In the genomic region with DNA sequence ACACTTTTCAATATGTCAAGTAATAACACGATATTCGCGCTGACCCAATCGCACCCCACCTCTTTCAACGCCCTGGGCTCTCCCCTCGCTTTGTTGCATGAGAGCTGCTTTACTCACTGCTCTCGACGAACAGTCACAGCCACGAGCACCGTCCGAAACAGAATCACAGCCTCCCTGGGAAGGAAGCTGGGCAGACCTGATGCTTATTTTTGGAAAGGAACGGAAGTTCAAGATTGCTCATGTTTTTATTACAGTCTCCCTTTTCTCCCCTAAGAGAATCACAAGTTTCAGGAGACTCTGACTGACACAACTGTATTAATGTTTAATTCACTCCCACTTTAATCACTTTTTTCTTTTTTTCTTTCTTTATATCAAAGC, we compare ENCODE assay signal across 9 cellular contexts.
DNase-seq lines count a peak whose midpoint lies in the region; ATAC-seq lines count a peak whose summit lies in the region.
"Had no signal": no experiment of that assay in that cellular context is flagged by ENCODE, and none has a peak within 500 bp of the region (broad histone marks: within the 10 kb centered on the region; RNA-seq: fewer than 3 reads in every experiment).

No MANE protein-coding gene starts in this region.

- no peak overlapping the region for H3K4me3 ChIP-seq in mesenchymal stem cell (ENCODE audit: insufficient read depth in 1 of 2, low read depth in 1 of 2, low read length in 2 of 2)

- peak; percentile 49 for DNase-seq in stimulated activated naive CD4-positive, alpha-beta T cell treated with Interleukin-2 at 50 U/mL for 16 hours (lab: John Stamatoyannopoulos, UW)
- DNase-seq in stimulated activated naive CD4-positive, alpha-beta T cell (lab: John Stamatoyannopoulos, UW) = no peak
- peak; percentile 75 for DNase-seq in activated CD8-positive, alpha-beta memory T cell treated with anti-CD3 and anti-CD28 coated beads, Interleukin-2, amount 50 U/mL, for 48 hours
- no peak for DNase-seq in mesenchymal stem cell
- no peak for DNase-seq in NCI-H146 treated with DMSO at 0.1 percent for 48 hours (lab: John Stamatoyannopoulos, UW; ENCODE audit: unreplicated experiment)
- no peak for DNase-seq in NCI-H2107 treated with DMSO at 0.1 percent for 48 hours (lab: John Stamatoyannopoulos, UW; ENCODE audit: unreplicated experiment)
- DNase-seq: DND-41 had no signal

- H3K23ac ChIP-seq in mesenchymal stem cell (ENCODE audit: low read length in 2 of 2) = no peak overlapping the region

- no peak overlapping the region for H2BK12ac ChIP-seq in mesenchymal stem cell (ENCODE audit: low read length in 2 of 2)

- peaks cover 7 to 16% of the 10 kb centered on the region in 2 experiments for H3K36me3 ChIP-seq in mesenchymal stem cell (ENCODE audit: control insufficient read depth in 1 of 2, insufficient read depth in 2 of 2, low read depth in 1 of 2, low read length in 2 of 2)

- ATAC-seq in HG03139 (IDR thresholded peaks at IDR 0.05; ENCODE audit: unreplicated experiment) (peak; percentile 53), GM19397 (IDR thresholded peaks at IDR 0.05; ENCODE audit: unreplicated experiment) (no peak)

- H3K18ac ChIP-seq in mesenchymal stem cell (ENCODE audit: low read depth in 1 of 2, low read length in 2 of 2) = no peak overlapping the region

- peak overlapping the region; percentile 29 for H3K9ac ChIP-seq in mesenchymal stem cell (ENCODE audit: low read length)

- no peak overlapping the region for H2BK15ac ChIP-seq in mesenchymal stem cell (ENCODE audit: low read depth, poor library complexity, severe bottlenecking)

- H3K4me1 ChIP-seq in mesenchymal stem cell (ENCODE audit: control insufficient read depth, insufficient read depth, low read depth, low read length) = peaks cover 25% of the 10 kb centered on the region

- no peak overlapping the region for H4K91ac ChIP-seq in mesenchymal stem cell (ENCODE audit: low read length)

- H3K9me3 ChIP-seq in mesenchymal stem cell (ENCODE audit: control insufficient read depth, low read length) = no peaks in the 10 kb centered on the region

- WGBS in mesenchymal stem cell = 88% methylated on average over 12 of the region's 12 CpGs

- H3K27ac ChIP-seq in mesenchymal stem cell (ENCODE audit: low read length, poor library complexity, severe bottlenecking) = peak overlapping the region; percentile 36

- no peak overlapping the region for H2AFZ ChIP-seq in mesenchymal stem cell (ENCODE audit: low read depth, low read length)

- H3K27me3 ChIP-seq in mesenchymal stem cell (ENCODE audit: control insufficient read depth in 1 of 2, insufficient read depth in 1 of 2, low read length in 2 of 2) = no peaks in the 10 kb centered on the region

- no peak overlapping the region for H2BK5ac ChIP-seq in mesenchymal stem cell (ENCODE audit: low read depth, low read length, poor library complexity, severe bottlenecking)

- no peak overlapping the region for H3K14ac ChIP-seq in mesenchymal stem cell (ENCODE audit: low read length in 2 of 2)

- H2BK120ac ChIP-seq in mesenchymal stem cell (ENCODE audit: low read depth, low read length) = no peak overlapping the region

- H2AK5ac ChIP-seq in mesenchymal stem cell (ENCODE audit: low read length, severe bottlenecking) = no peak overlapping the region

- peaks cover 9% of the 10 kb centered on the region for H3K79me1 ChIP-seq in mesenchymal stem cell (replicated peaks; ENCODE audit: low read length, poor library complexity, severe bottlenecking)

- H3K4ac ChIP-seq in mesenchymal stem cell (ENCODE audit: low read depth in 1 of 2, low read length in 2 of 2) = no peak overlapping the region

- H4K8ac ChIP-seq in mesenchymal stem cell (ENCODE audit: low read length) = no peak overlapping the region

- H3K4me2 ChIP-seq in mesenchymal stem cell (ENCODE audit: low read length, poor library complexity, severe bottlenecking) = peak overlapping the region; percentile 5

Comparison
In these comparisons a context has a peak if more than half of its experiments do, and no peak if none do; other contexts are left out.
1. DNase-seq: peak in stimulated activated naive CD4-positive, alpha-beta T cell treated with Interleukin-2 at 50 U/mL for 16 hours (single experiment) and activated CD8-positive, alpha-beta memory T cell treated with anti-CD3 and anti-CD28 coated beads, Interleukin-2, amount 50 U/mL, for 48 hours (single experiment); none in stimulated activated naive CD4-positive, alpha-beta T cell (0 of 6), mesenchymal stem cell (single experiment), NCI-H146 treated with DMSO at 0.1 percent for 48 hours (single experiment) and NCI-H2107 treated with DMSO at 0.1 percent for 48 hours (single experiment).